ENCODE assay signal across 21 cellular contexts in the genomic region with DNA sequence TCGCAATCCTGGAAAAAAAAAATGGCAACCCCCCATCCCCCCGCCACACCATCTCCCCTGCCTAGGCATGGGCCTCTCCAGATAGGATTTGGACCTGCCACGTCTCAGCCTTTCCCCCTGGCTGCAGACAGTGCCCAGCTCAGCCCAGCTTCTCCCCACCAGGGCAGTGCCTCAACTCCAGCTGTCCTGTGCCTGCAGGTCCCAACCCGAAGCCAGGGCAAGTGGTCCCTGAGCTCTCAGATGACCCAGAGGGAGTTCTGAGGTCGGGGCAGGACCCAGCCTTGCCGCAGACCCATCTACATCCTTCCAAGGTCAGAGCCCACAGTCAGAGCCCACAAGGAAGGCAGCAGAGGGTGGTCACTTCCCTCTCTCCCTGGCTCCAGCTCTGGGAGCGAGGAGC.
"Had no signal": no experiment of that assay in that cellular context is flagged by ENCODE, and none has a peak within 500 bp of the region (broad histone marks: within the 10 kb centered on the region; RNA-seq: fewer than 3 reads in every experiment).

No MANE protein-coding gene starts in this region.

- DNase-seq: activated CD4-positive, alpha-beta T cell treated with anti-CD3 and anti-CD28 coated beads for 48 hours; activated CD4-positive, alpha-beta T cell treated with anti-CD3 and anti-CD28 coated beads, Interleukin-2, amount 50 U/mL, for 4 hours; activated CD4-positive, CD25-positive, alpha-beta regulatory T cell treated with anti-CD3 and anti-CD28 coated beads, Interleukin-2, amount 50 U/mL, for 72 hours; activated CD8-positive, alpha-beta memory T cell treated with anti-CD3 and anti-CD28 coated beads, Interleukin-2, amount 50 U/mL, for 48 hours; activated CD8-positive, alpha-beta T cell treated with anti-CD3 and anti-CD28 coated beads, Interleukin-2, amount 10 ng/mL, durations not matched to agents 7 days and 5 days; activated naive CD4-positive, alpha-beta T cell treated with anti-CD3 and anti-CD28 coated beads, Interleukin-2, amount 50 U/mL, for 16 hours; activated naive CD8-positive, alpha-beta T cell treated with anti-CD3 and anti-CD28 coated beads, Interleukin-2, amount 10 ng/mL, durations not matched to agents 7 days and 5 days; activated T-cell treated with anti-CD3 and anti-CD28 coated beads, Interleukin-2, amount 50 U/mL, for 1 hour; adrenal gland; Karpas-422; MM.1S; NCI-H1105; NCI-H1930; NCI-H2171 treated with DMSO at 0.1 percent for 48 hours; NCI-H510A; NCI-H526 treated with DMSO at 0.1 percent for 48 hours; NCI-H82; PC-3; SHP77 had no signal

- H3K4me3 ChIP-seq: adrenal gland, K562 had no signal

- H3K9me3 ChIP-seq: adrenal gland had no signal

- H3K4me1 ChIP-seq: adrenal gland had no signal

- ATAC-seq: activated CD8-positive, alpha-beta T cell treated with anti-CD3 and anti-CD28 coated beads, Interleukin-2, amount 10 ng/mL, durations not matched to agents 7 days and 5 days; K562; PC-3; WTC11 had no signal

- H3K36me3 ChIP-seq: adrenal gland had no signal

- FAIRE-seq: K562 had no signal
